Comparison of ENCODE assay signal across 8 cellular contexts in genomic region chr2:96951125-96951654, GRCh38. TPM values are rescaled to one million over a fixed set of nuclear protein-coding genes. Genes with fewer than 3 reads are reported as not detected.
DNase-seq lines count a peak whose midpoint lies in the region; ATAC-seq and TF ChIP-seq lines count a peak whose summit lies in the region.

No MANE protein-coding gene starts in this region.

- H3K4me3 ChIP-seq in NT2/D1 (ENCODE audit: insufficient read length, low read depth): no peak overlapping the region
- no peak overlapping the region for H3K4me3 ChIP-seq in epithelial cell of proximal tubule (ENCODE audit: low read depth, low read length)

- no peak overlapping the region for H3K9ac ChIP-seq in NT2/D1 (ENCODE audit: insufficient read length, low read depth)

- peaks cover 13% of the 10 kb centered on the region for H3K4me1 ChIP-seq in NT2/D1 (ENCODE audit: insufficient read depth, insufficient read length)

- peak; percentile 58 for DNase-seq in EH (ENCODE audit: low read depth)
- DNase-seq in HT-29 (ENCODE audit: low spot score): peak; percentile 80
- peak; percentile 69 for DNase-seq in NT2/D1 (ENCODE audit: low read depth, low spot score)
- peak; percentile 73 for DNase-seq in activated T-cell treated with anti-CD3 and anti-CD28 coated beads for 1 hour (ENCODE audit: low read depth)
- DNase-seq in epithelial cell of proximal tubule (ENCODE audit: low read depth): no peak
- DNase-seq in myocyte (ENCODE audit: low read depth): peak; percentile 61
- peak; percentile 37 for DNase-seq in stimulated activated CD8-positive, alpha-beta memory T cell treated with anti-CD3 and anti-CD28 coated beads, Interleukin-7, amount 100 ng/mL, for 24 hours (ENCODE audit: low read depth)

- TF ChIP-seq CTCF in epithelial cell of proximal tubule (conservative IDR thresholded peaks at IDR 0.05; ENCODE audit: low read depth, low read length): peak; percentile 88

- H3K9me3 ChIP-seq in NT2/D1 (ENCODE audit: insufficient read depth, low read length): no peaks in the 10 kb centered on the region

- no peaks in the 10 kb centered on the region for H3K36me3 ChIP-seq in NT2/D1 (ENCODE audit: insufficient read depth, insufficient read length, low read length)

- H3K27me3 ChIP-seq in NT2/D1 (ENCODE audit: insufficient read depth, insufficient read length): peaks cover 19% of the 10 kb centered on the region

- ATAC-seq in GM18907 (IDR thresholded peaks at IDR 0.05; ENCODE audit: unreplicated experiment): no peak

RNA-seq across cellular contexts. Expression of gene FAM178B, which starts 35.2 kb away (rescaled TPM):
- not detected in 2 replicates for total RNA-seq in HT-29 (2014; rRNA removed; shearing (Covaris generic))
- total RNA-seq in epithelial cell of proximal tubule (not detected in 2 replicates), myocyte (2.1 and 2.7 TPM in 2 replicates)
- polyA plus RNA-seq in myocyte (2012): 2.1 TPM
